Comparison of ENCODE assay signal across 8 cellular contexts in genomic region chr11:108069947-108070346, GRCh38. TPM values are rescaled to one million over a fixed set of nuclear protein-coding genes. Genes with fewer than 3 reads are reported as not detected.
A peak's percentile ranks its signal among the peaks of the same experiment; 100 is the strongest.
DNase-seq lines count a peak whose midpoint lies in the region; ATAC-seq, FAIRE-seq and TF ChIP-seq lines count a peak whose summit lies in the region.

No MANE protein-coding gene starts in this region.

- no peaks in the 10 kb centered on the region for H3K27me3 ChIP-seq in small intestine (ENCODE audit: control insufficient read depth in 2 of 2, insufficient read depth in 2 of 2, low read length in 2 of 2)
- H3K27me3 ChIP-seq in tibial nerve: no peaks in the 10 kb centered on the region

- H3K27ac ChIP-seq in small intestine (ENCODE audit: low read depth in 1 of 2, low read length in 1 of 2) (no peak overlapping the region), tibial nerve (no peak overlapping the region)

- no peaks in the 10 kb centered on the region for H3K27me3 Mint-ChIP-seq in activated naive CD4-positive, alpha-beta T cell treated with anti-CD3 and anti-CD28 coated beads, Interleukin-2, amount 10 ng/mL, durations not matched to agents 7 days and 5 days
- no peaks in the 10 kb centered on the region for H3K27me3 Mint-ChIP-seq in activated naive CD4-positive, alpha-beta T cell treated with anti-CD3 and anti-CD28 coated beads for 36 hours (ENCODE audit: low read depth)
- no peaks in the 10 kb centered on the region for H3K27me3 Mint-ChIP-seq in chondrocyte (ENCODE audit: low read depth)

- no peak overlapping the region for H3K4me3 ChIP-seq in small intestine (ENCODE audit: low read depth in 1 of 2, low read length in 2 of 2)
- H3K4me3 ChIP-seq in tibial nerve: no peak overlapping the region

- no peak for DNase-seq in activated naive CD4-positive, alpha-beta T cell treated with anti-CD3 and anti-CD28 coated beads, Interleukin-2, amount 10 ng/mL, durations not matched to agents 7 days and 5 days
- no peak for DNase-seq in activated naive CD4-positive, alpha-beta T cell treated with anti-CD3 and anti-CD28 coated beads for 36 hours
- DNase-seq in chondrocyte (ENCODE audit: low spot score): no peak
- peak; percentile 10 for DNase-seq in small intestine
- DNase-seq in putamen (ENCODE audit: low spot score): no peak
- DNase-seq in NOMO-1 (lab: John Stamatoyannopoulos, UW; ENCODE audit: unreplicated experiment in 2 of 2): no peak
- no peak for DNase-seq in tibial nerve (ENCODE audit: low spot score in 2 of 2)

- peak overlapping the region; percentile 76 for H3K27ac Mint-ChIP-seq in activated naive CD4-positive, alpha-beta T cell treated with anti-CD3 and anti-CD28 coated beads, Interleukin-2, amount 10 ng/mL, durations not matched to agents 7 days and 5 days
- H3K27ac Mint-ChIP-seq in activated naive CD4-positive, alpha-beta T cell treated with anti-CD3 and anti-CD28 coated beads for 36 hours: no peak overlapping the region
- H3K27ac Mint-ChIP-seq in chondrocyte (ENCODE audit: unreplicated experiment): peak overlapping the region; percentile 56

- CTCF ChIA-PET in activated naive CD4-positive, alpha-beta T cell treated with anti-CD3 and anti-CD28 coated beads, Interleukin-2, amount 10 ng/mL, durations not matched to agents 7 days and 5 days (lab: Charles Lee): interaction anchor here (1.5 kb wide), 1 partner anchor 61 kb away, joined by 4 read pairs; the partner anchor contains the start of gene CUL5
- CTCF ChIA-PET in activated naive CD4-positive, alpha-beta T cell treated with anti-CD3 and anti-CD28 coated beads for 36 hours (lab: Charles Lee): interaction anchor here (1.9 kb wide), 1 partner anchor 14 kb away, joined by 6 read pairs; no protein-coding TSS in a partner anchor

- no peaks in the 10 kb centered on the region for H3K9me3 Mint-ChIP-seq in activated naive CD4-positive, alpha-beta T cell treated with anti-CD3 and anti-CD28 coated beads, Interleukin-2, amount 10 ng/mL, durations not matched to agents 7 days and 5 days
- H3K9me3 Mint-ChIP-seq in activated naive CD4-positive, alpha-beta T cell treated with anti-CD3 and anti-CD28 coated beads for 36 hours: no peaks in the 10 kb centered on the region
- no peaks in the 10 kb centered on the region for H3K9me3 Mint-ChIP-seq in chondrocyte (ENCODE audit: low read depth)

- no peak for TF ChIP-seq POLR2A in tibial nerve (IDR thresholded peaks at IDR 0.05)

- ATAC-seq in HG03442 (IDR thresholded peaks at IDR 0.05; ENCODE audit: unreplicated experiment): peak; percentile 66

- H3K36me3 ChIP-seq in small intestine (ENCODE audit: control insufficient read depth in 2 of 2, insufficient read depth in 2 of 2, low read length in 2 of 2) (peaks cover 4 to 5% of the 10 kb centered on the region in 2 donors), tibial nerve (peaks cover 0 to 57% (median 0%) of the 10 kb centered on the region in 3 donors)

- peaks cover 17% of the 10 kb centered on the region for H3K4me1 Mint-ChIP-seq in activated naive CD4-positive, alpha-beta T cell treated with anti-CD3 and anti-CD28 coated beads, Interleukin-2, amount 10 ng/mL, durations not matched to agents 7 days and 5 days
- peaks cover 17% of the 10 kb centered on the region for H3K4me1 Mint-ChIP-seq in activated naive CD4-positive, alpha-beta T cell treated with anti-CD3 and anti-CD28 coated beads for 36 hours (ENCODE audit: low read depth)
- H3K4me1 Mint-ChIP-seq in chondrocyte (ENCODE audit: low read depth): peaks cover 13% of the 10 kb centered on the region

- peaks cover 18% of the 10 kb centered on the region for H3K36me3 Mint-ChIP-seq in activated naive CD4-positive, alpha-beta T cell treated with anti-CD3 and anti-CD28 coated beads, Interleukin-2, amount 10 ng/mL, durations not matched to agents 7 days and 5 days
- H3K36me3 Mint-ChIP-seq in activated naive CD4-positive, alpha-beta T cell treated with anti-CD3 and anti-CD28 coated beads for 36 hours (ENCODE audit: low read depth): peaks cover 11% of the 10 kb centered on the region
- peaks cover 11% of the 10 kb centered on the region for H3K36me3 Mint-ChIP-seq in chondrocyte (ENCODE audit: low read depth)

- no peak overlapping the region for H3K4me3 Mint-ChIP-seq in activated naive CD4-positive, alpha-beta T cell treated with anti-CD3 and anti-CD28 coated beads, Interleukin-2, amount 10 ng/mL, durations not matched to agents 7 days and 5 days
- no peak overlapping the region for H3K4me3 Mint-ChIP-seq in activated naive CD4-positive, alpha-beta T cell treated with anti-CD3 and anti-CD28 coated beads for 36 hours
- H3K4me3 Mint-ChIP-seq in chondrocyte (ENCODE audit: unreplicated experiment): no peak overlapping the region

- FAIRE-seq in small intestine (lab: Jason Lieb, UNC): no peak

- TF ChIP-seq CTCF in chondrocyte (IDR thresholded peaks at IDR 0.05) (no peak), tibial nerve (IDR thresholded peaks at IDR 0.05) (no peak)

- H3K4me1 ChIP-seq in small intestine (ENCODE audit: control insufficient read depth in 2 of 2, insufficient read depth in 1 of 2, low read depth in 1 of 2, low read length in 1 of 2): no peaks in the 10 kb centered on the region
- H3K4me1 ChIP-seq in tibial nerve: peaks cover 0 to 14% (median 0%) of the 10 kb centered on the region in 4 donors

- H3K9me3 ChIP-seq in small intestine (ENCODE audit: control insufficient read depth, low read depth): no peaks in the 10 kb centered on the region
- no peaks in the 10 kb centered on the region for H3K9me3 ChIP-seq in tibial nerve

- intact Hi-C loops in activated naive CD4-positive, alpha-beta T cell treated with anti-CD3 and anti-CD28 coated beads for 36 hours (cut with micrococcal nuclease): loop anchor here (2.0 kb wide), 1 partner anchor 61 kb away; the partner anchor contains the start of gene CUL5

- no peak for TF ChIP-seq EP300 in tibial nerve (IDR thresholded peaks at IDR 0.05)

RNA-seq across cellular contexts. Expression of gene ACAT1, which starts 51.4 kb away (rescaled TPM):
- total RNA-seq in activated naive CD4-positive, alpha-beta T cell treated with anti-CD3 and anti-CD28 coated beads for 36 hours: 10 to 100 TPM; 54.9 to 55.0 TPM
- total RNA-seq in chondrocyte (38.7 to 43.1 TPM (median 40.9 TPM) in 3 replicates), tibial nerve (100 to 1,000 TPM in 3 of 4 donors, 10 to 100 TPM in 1; 66.3 to 148 (median 121) TPM)
- 100 to 1,000 TPM in 2 of 3 donors, 10 to 100 TPM in 1; 54.8 to 188 (median 159) TPM for polyA plus RNA-seq in small intestine
